In the genomic region with DNA sequence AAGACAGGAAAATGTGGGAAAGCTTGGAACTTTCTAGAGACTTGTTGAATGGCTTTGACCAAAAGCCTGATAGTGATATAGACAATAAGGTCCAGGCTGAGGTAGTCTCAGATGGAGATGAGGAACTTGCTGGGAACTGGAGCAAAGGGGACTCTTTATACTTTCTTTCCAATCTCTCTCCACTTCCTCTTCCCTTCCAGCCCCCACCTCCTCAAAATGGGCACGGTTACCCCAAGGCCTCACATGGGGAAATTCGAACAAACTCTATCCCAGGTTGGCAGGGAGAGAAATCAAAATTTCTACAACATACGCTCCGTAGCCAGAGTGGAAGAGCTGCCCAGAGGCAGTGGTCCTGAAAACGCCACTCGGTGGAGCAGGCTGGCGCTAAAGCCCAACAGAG, we compare ENCODE assay signal across 18 cellular contexts.
DNase-seq lines count a peak whose midpoint lies in the region; FAIRE-seq lines count a peak whose summit lies in the region.
"Had no signal": no experiment of that assay in that cellular context is flagged by ENCODE, and none has a peak within 500 bp of the region (broad histone marks: within the 10 kb centered on the region; RNA-seq: fewer than 3 reads in every experiment).

No MANE protein-coding gene starts in this region.

- no peak overlapping the region for H3K4me3 Mint-ChIP-seq in dendritic cell treated with granulocyte-macrophage colony-stimulating factor and Interleukin-4, amounts not matched to agents 40 ng/mL and 50 ng/mL, for 4 days
- H3K4me3 Mint-ChIP-seq: CD8-positive, alpha-beta T cell; HFFc6 had no signal

- no peaks in the 10 kb centered on the region for H3K27me3 Mint-ChIP-seq in dendritic cell treated with granulocyte-macrophage colony-stimulating factor and Interleukin-4, amounts not matched to agents 40 ng/mL and 50 ng/mL, for 4 days
- H3K27me3 Mint-ChIP-seq: IgD-negative memory B cell had no signal

- peaks cover 89% of the 10 kb centered on the region for H3K4me1 Mint-ChIP-seq in dendritic cell treated with granulocyte-macrophage colony-stimulating factor and Interleukin-4, amounts not matched to agents 40 ng/mL and 50 ng/mL, for 4 days (ENCODE audit: low read depth)

- FAIRE-seq in GM19239 (lab: Jason Lieb, UNC) = no peak
- FAIRE-seq: A204.1, HepG2 had no signal

- peak; percentile 60 for DNase-seq in CD1c-positive myeloid dendritic cell (ENCODE audit: extremely low spot score)
- peak; percentile 9 for DNase-seq in SKM-1 (lab: John Stamatoyannopoulos, UW; ENCODE audit: unreplicated experiment)
- no peak for DNase-seq in HPDE6-E6E7 (ENCODE audit: extremely low spot score)
- no peak for DNase-seq in GM19239 (ENCODE audit: insufficient read length, low spot score)
- DNase-seq in NCI-H146 (lab: John Stamatoyannopoulos, UW) = no peak
- DNase-seq: ACHN; BE2C; Calu3; CD8-positive, alpha-beta T cell; DMS79 treated with DMSO at 0.1 percent for 48 hours; GF-D8; GOT3; H7; HFFc6 had no signal

- H3K9me3 Mint-ChIP-seq in dendritic cell treated with granulocyte-macrophage colony-stimulating factor and Interleukin-4, amounts not matched to agents 40 ng/mL and 50 ng/mL, for 4 days = no peaks in the 10 kb centered on the region
- H3K9me3 Mint-ChIP-seq: CD8-positive, alpha-beta T cell; HFFc6; IgD-negative memory B cell had no signal

- peak overlapping the region; percentile 75 for H3K27ac Mint-ChIP-seq in dendritic cell treated with granulocyte-macrophage colony-stimulating factor and Interleukin-4, amounts not matched to agents 40 ng/mL and 50 ng/mL, for 4 days
- H3K27ac Mint-ChIP-seq: CD8-positive, alpha-beta T cell; HFFc6 had no signal

- peaks cover 92% of the 10 kb centered on the region for H3K36me3 Mint-ChIP-seq in dendritic cell treated with granulocyte-macrophage colony-stimulating factor and Interleukin-4, amounts not matched to agents 40 ng/mL and 50 ng/mL, for 4 days (ENCODE audit: low read depth)

- intact Hi-C loops in dendritic cell treated with granulocyte-macrophage colony-stimulating factor and Interleukin-4, amounts not matched to agents 40 ng/mL and 50 ng/mL, for 4 days (cut with micrococcal nuclease) = loop anchor here (10.0 kb wide), 3 partner anchors 183 to 323 kb away; a partner anchor contains a TSS

Comparison
In these comparisons a context has a peak if more than half of its experiments do, and no peak if none do; other contexts are left out.
1. DNase-seq: peak in CD1c-positive myeloid dendritic cell (single experiment) and SKM-1 (single experiment); none in HPDE6-E6E7 (single experiment), GM19239 (single experiment) and NCI-H146 (single experiment).